1 cellular context compared by ENCODE assay signal in the genomic region with DNA sequence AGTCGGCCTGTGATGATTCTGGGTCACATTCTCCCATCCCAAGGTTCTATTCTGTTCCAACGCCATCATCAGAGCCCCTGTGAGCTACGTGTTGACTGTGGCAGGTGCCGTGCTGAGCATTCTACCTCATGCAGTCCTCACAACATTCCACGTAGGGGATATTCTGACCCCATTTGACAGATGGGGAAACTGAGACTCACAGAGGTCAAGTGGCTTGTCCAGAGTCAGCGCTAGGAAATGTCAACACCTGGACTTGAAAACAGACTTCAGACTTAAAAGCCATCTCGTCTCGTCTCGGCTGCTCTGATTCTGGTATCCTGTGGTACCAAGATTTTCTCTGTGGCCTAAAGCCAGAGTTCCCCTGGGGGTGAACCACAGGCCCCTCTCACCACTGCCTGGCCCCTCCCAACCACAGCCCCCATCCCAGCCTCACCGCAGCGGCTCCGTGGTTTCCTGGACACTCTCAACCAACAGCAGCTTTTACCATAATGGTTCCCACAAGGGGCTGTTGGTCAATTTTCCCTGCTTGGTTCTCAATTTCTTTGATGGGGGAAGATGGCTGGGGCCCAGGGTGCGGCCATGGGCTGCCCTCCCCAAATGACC.
TF ChIP-seq lines count a peak whose summit lies in the region.

No MANE protein-coding gene starts in this region.

TF ChIP-seq in GM12878, 131 proteins besides CTCF, POLR2A, EP300 and RAD21 (continues in another document):
- TF ChIP-seq, protein P1, sequence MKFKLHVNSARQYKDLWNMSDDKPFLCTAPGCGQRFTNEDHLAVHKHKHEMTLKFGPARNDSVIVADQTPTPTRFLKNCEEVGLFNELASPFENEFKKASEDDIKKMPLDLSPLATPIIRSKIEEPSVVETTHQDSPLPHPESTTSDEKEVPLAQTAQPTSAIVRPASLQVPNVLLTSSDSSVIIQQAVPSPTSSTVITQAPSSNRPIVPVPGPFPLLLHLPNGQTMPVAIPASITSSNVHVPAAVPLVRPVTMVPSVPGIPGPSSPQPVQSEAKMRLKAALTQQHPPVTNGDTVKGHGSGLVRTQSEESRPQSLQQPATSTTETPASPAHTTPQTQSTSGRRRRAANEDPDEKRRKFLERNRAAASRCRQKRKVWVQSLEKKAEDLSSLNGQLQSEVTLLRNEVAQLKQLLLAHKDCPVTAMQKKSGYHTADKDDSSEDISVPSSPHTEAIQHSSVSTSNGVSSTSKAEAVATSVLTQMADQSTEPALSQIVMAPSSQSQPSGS (IDR thresholded peaks at IDR 0.05; ENCODE audit: low read length) = peak; percentile 70; the same call in 1 of the 2 replicates
- TF ChIP-seq ZZZ3 (IDR thresholded peaks at IDR 0.05; ENCODE audit: control insufficient read depth, insufficient read length, low read depth) (no peak), MTA3 (IDR thresholded peaks at IDR 0.05; ENCODE audit: borderline replicate concordance, low read length) (peak; percentile 80; the same call in 1 of the 2 replicates), SMARCA5 (IDR thresholded peaks at IDR 0.05) (no peak), EZH2 (IDR thresholded peaks at IDR 0.05; ENCODE audit: borderline replicate concordance, control insufficient read depth, low read depth, low read length) (no peak), KLF5 (IDR thresholded peaks at IDR 0.05; ENCODE audit: partially characterized antibody) (no peak), IKZF1 (conservative IDR thresholded peaks at IDR 0.05) (0 out of 2 replicates have a peak, but pooled peaks have one; percentile 38), HDAC6 (IDR thresholded peaks at IDR 0.05; ENCODE audit: unreplicated experiment) (no peak), MYC (IDR thresholded peaks at IDR 0.05; ENCODE audit: insufficient read depth, insufficient read length, insufficient replicate concordance, low read length, severe bottlenecking) (no peak), TCF12 (IDR thresholded peaks at IDR 0.05; ENCODE audit: low read depth, low read length) (peak; percentile 70; the same call in 1 of the 2 replicates), TCF7 (IDR thresholded peaks at IDR 0.05; ENCODE audit: borderline replicate concordance) (no peak), SUPT20H (IDR thresholded peaks at IDR 0.05; ENCODE audit: borderline replicate concordance, control insufficient read depth, low read depth, low read length) (no peak), MEF2B (IDR thresholded peaks at IDR 0.05; ENCODE audit: partially characterized antibody, poor library complexity, severe bottlenecking) (peak; percentile 88), SREBF1 (IDR thresholded peaks at IDR 0.05; ENCODE audit: low read length) (no peak), HDAC2 (IDR thresholded peaks at IDR 0.05) (no peak), EED (IDR thresholded peaks at IDR 0.05; ENCODE audit: low read depth) (peak; percentile 91), HDGF (IDR thresholded peaks at IDR 0.05) (no peak), PAX8 (IDR thresholded peaks at IDR 0.05) (no peak), SP1 (IDR thresholded peaks at IDR 0.05; ENCODE audit: low read depth, low read length) (no peak), MXI1 (IDR thresholded peaks at IDR 0.05; ENCODE audit: low read depth, low read length) (no peak), LARP7 (IDR thresholded peaks at IDR 0.05) (no peak), NR2C2 (IDR thresholded peaks at IDR 0.05; ENCODE audit: borderline replicate concordance, control insufficient read depth, insufficient read length, low read depth) (no peak), SIN3A (IDR thresholded peaks at IDR 0.05; ENCODE audit: low read depth, low read length) (no peak), RFX5 (IDR thresholded peaks at IDR 0.05; ENCODE audit: low read depth, low read length) (no peak), SIX5 (IDR thresholded peaks at IDR 0.05; ENCODE audit: low read depth, low read length, severe bottlenecking) (no peak), ETV6 (conservative IDR thresholded peaks at IDR 0.05 in 1 of 2, IDR thresholded peaks at IDR 0.05 in 1 of 2; ENCODE audit: borderline replicate concordance in 1 of 2, low read depth in 1 of 2) (0 out of 4 replicates have a peak, but pooled peaks of 1 of the 2 experiments have one; percentile 14), IRF4 (IDR thresholded peaks at IDR 0.05; ENCODE audit: low read depth, low read length) (peak; percentile 48; the same call in 1 of the 2 replicates), GABPA (IDR thresholded peaks at IDR 0.05; ENCODE audit: low read depth) (0 out of 2 replicates have a peak, but pooled peaks have one; percentile 23), CHD2 (IDR thresholded peaks at IDR 0.05; ENCODE audit: borderline replicate concordance, low read depth, low read length) (no peak), BCL11A (IDR thresholded peaks at IDR 0.05; ENCODE audit: low read depth, low read length) (peak; percentile 67), JUNB (IDR thresholded peaks at IDR 0.05) (no peak), RUNX3 (IDR thresholded peaks at IDR 0.05; ENCODE audit: low read length) (peak; percentile 100), SMAD5 (IDR thresholded peaks at IDR 0.05; ENCODE audit: low read depth) (no peak)
- TF ChIP-seq, protein P2, sequence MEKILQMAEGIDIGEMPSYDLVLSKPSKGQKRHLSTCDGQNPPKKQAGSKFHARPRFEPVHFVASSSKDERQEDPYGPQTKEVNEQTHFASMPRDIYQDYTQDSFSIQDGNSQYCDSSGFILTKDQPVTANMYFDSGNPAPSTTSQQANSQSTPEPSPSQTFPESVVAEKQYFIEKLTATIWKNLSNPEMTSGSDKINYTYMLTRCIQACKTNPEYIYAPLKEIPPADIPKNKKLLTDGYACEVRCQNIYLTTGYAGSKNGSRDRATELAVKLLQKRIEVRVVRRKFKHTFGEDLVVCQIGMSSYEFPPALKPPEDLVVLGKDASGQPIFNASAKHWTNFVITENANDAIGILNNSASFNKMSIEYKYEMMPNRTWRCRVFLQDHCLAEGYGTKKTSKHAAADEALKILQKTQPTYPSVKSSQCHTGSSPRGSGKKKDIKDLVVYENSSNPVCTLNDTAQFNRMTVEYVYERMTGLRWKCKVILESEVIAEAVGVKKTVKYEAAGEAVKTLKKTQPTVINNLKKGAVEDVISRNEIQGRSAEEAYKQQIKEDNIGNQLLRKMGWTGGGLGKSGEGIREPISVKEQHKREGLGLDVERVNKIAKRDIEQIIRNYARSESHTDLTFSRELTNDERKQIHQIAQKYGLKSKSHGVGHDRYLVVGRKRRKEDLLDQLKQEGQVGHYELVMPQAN (conservative IDR thresholded peaks at IDR 0.05) = no peak
- TF ChIP-seq, protein P3, sequence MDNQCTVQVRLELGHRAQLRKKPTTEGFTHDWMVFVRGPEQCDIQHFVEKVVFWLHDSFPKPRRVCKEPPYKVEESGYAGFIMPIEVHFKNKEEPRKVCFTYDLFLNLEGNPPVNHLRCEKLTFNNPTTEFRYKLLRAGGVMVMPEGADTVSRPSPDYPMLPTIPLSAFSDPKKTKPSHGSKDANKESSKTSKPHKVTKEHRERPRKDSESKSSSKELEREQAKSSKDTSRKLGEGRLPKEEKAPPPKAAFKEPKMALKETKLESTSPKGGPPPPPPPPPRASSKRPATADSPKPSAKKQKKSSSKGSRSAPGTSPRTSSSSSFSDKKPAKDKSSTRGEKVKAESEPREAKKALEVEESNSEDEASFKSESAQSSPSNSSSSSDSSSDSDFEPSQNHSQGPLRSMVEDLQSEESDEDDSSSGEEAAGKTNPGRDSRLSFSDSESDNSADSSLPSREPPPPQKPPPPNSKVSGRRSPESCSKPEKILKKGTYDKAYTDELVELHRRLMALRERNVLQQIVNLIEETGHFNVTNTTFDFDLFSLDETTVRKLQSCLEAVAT (IDR thresholded peaks at IDR 0.05) = peak; percentile 95
- TF ChIP-seq, protein P4, sequence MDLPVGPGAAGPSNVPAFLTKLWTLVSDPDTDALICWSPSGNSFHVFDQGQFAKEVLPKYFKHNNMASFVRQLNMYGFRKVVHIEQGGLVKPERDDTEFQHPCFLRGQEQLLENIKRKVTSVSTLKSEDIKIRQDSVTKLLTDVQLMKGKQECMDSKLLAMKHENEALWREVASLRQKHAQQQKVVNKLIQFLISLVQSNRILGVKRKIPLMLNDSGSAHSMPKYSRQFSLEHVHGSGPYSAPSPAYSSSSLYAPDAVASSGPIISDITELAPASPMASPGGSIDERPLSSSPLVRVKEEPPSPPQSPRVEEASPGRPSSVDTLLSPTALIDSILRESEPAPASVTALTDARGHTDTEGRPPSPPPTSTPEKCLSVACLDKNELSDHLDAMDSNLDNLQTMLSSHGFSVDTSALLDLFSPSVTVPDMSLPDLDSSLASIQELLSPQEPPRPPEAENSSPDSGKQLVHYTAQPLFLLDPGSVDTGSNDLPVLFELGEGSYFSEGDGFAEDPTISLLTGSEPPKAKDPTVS (IDR thresholded peaks at IDR 0.05; ENCODE audit: low read depth, low read length) = no peak
- TF ChIP-seq, protein P5, sequence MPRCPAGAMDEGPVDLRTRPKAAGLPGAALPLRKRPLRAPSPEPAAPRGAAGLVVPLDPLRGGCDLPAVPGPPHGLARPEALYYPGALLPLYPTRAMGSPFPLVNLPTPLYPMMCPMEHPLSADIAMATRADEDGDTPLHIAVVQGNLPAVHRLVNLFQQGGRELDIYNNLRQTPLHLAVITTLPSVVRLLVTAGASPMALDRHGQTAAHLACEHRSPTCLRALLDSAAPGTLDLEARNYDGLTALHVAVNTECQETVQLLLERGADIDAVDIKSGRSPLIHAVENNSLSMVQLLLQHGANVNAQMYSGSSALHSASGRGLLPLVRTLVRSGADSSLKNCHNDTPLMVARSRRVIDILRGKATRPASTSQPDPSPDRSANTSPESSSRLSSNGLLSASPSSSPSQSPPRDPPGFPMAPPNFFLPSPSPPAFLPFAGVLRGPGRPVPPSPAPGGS (IDR thresholded peaks at IDR 0.05; ENCODE audit: borderline replicate concordance, insufficient read depth, low read depth, low read length, poor library complexity, severe bottlenecking) = peak; percentile 97
- TF ChIP-seq, protein P6, sequence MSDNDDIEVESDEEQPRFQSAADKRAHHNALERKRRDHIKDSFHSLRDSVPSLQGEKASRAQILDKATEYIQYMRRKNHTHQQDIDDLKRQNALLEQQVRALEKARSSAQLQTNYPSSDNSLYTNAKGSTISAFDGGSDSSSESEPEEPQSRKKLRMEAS (IDR thresholded peaks at IDR 0.05; ENCODE audit: low read depth, low read length) = no peak
- TF ChIP-seq, protein P7, sequence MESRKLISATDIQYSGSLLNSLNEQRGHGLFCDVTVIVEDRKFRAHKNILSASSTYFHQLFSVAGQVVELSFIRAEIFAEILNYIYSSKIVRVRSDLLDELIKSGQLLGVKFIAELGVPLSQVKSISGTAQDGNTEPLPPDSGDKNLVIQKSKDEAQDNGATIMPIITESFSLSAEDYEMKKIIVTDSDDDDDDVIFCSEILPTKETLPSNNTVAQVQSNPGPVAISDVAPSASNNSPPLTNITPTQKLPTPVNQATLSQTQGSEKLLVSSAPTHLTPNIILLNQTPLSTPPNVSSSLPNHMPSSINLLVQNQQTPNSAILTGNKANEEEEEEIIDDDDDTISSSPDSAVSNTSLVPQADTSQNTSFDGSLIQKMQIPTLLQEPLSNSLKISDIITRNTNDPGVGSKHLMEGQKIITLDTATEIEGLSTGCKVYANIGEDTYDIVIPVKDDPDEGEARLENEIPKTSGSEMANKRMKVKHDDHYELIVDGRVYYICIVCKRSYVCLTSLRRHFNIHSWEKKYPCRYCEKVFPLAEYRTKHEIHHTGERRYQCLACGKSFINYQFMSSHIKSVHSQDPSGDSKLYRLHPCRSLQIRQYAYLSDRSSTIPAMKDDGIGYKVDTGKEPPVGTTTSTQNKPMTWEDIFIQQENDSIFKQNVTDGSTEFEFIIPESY (IDR thresholded peaks at IDR 0.05) = no peak
- TF ChIP-seq, protein P8, sequence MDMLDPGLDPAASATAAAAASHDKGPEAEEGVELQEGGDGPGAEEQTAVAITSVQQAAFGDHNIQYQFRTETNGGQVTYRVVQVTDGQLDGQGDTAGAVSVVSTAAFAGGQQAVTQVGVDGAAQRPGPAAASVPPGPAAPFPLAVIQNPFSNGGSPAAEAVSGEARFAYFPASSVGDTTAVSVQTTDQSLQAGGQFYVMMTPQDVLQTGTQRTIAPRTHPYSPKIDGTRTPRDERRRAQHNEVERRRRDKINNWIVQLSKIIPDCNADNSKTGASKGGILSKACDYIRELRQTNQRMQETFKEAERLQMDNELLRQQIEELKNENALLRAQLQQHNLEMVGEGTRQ (IDR thresholded peaks at IDR 0.05; ENCODE audit: borderline replicate concordance, low read depth, low read length) = no peak
- TF ChIP-seq, protein P9, sequence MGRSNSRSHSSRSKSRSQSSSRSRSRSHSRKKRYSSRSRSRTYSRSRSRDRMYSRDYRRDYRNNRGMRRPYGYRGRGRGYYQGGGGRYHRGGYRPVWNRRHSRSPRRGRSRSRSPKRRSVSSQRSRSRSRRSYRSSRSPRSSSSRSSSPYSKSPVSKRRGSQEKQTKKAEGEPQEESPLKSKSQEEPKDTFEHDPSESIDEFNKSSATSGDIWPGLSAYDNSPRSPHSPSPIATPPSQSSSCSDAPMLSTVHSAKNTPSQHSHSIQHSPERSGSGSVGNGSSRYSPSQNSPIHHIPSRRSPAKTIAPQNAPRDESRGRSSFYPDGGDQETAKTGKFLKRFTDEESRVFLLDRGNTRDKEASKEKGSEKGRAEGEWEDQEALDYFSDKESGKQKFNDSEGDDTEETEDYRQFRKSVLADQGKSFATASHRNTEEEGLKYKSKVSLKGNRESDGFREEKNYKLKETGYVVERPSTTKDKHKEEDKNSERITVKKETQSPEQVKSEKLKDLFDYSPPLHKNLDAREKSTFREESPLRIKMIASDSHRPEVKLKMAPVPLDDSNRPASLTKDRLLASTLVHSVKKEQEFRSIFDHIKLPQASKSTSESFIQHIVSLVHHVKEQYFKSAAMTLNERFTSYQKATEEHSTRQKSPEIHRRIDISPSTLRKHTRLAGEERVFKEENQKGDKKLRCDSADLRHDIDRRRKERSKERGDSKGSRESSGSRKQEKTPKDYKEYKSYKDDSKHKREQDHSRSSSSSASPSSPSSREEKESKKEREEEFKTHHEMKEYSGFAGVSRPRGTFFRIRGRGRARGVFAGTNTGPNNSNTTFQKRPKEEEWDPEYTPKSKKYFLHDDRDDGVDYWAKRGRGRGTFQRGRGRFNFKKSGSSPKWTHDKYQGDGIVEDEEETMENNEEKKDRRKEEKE (IDR thresholded peaks at IDR 0.05) = no peak
